In genomic region chr6:109484161-109484560, GRCh38 we compare ENCODE assay signal across 8 cellular contexts. TPM values are rescaled to one million over a fixed set of nuclear protein-coding genes. Genes with fewer than 3 reads are reported as not detected.
DNase-seq lines count a peak whose midpoint lies in the region; ATAC-seq and TF ChIP-seq lines count a peak whose summit lies in the region.

No MANE protein-coding gene starts in this region.

- POLR2A ChIA-PET in activated naive CD8-positive, alpha-beta T cell treated with anti-CD3 and anti-CD28 coated beads, Interleukin-2, amount 10 ng/mL, durations not matched to agents 7 days and 5 days (lab: Charles Lee), result interaction anchor here (2.8 to 6.4 kb wide), 2 partner anchors 27 to 43 kb away, joined by 12 to 92 read pairs; partner anchors contain the start of genes MICAL1, PPIL6 and SMPD2

- peak overlapping the region; percentile 81 for H3K27ac ChIP-seq in vagina

- TF ChIP-seq CTCF in mesothelial cell of epicardium (IDR thresholded peaks at IDR 0.05; ENCODE audit: unreplicated experiment), result no peak
- no peak for TF ChIP-seq CTCF in vagina (IDR thresholded peaks at IDR 0.05)

- TF ChIP-seq POLR2A in vagina (IDR thresholded peaks at IDR 0.05), result no peak

- peak overlapping the region in 1 of 2 donors; percentile 85 for H3K4me3 ChIP-seq in vagina

- H3K4me1 ChIP-seq in vagina, result peaks cover 31% of the 10 kb centered on the region

- peaks cover 0 to 4% of the 10 kb centered on the region in 2 donors for H3K36me3 ChIP-seq in vagina

- H3K27me3 Mint-ChIP-seq in stimulated activated naive CD8-positive, alpha-beta T cell treated with anti-CD3 and anti-CD28 coated beads, Interleukin-15, Interleukin-2, amounts not matched to agents 100 ng/mL and 50 ng/mL, for 24 hours, result no peaks in the 10 kb centered on the region
- H3K27me3 Mint-ChIP-seq in stimulated activated naive CD8-positive, alpha-beta T cell treated with anti-CD3 and anti-CD28 coated beads, Interleukin-15, amount 100 ng/mL, for 72 hours, result no peaks in the 10 kb centered on the region
- peaks cover 8% of the 10 kb centered on the region for H3K27me3 Mint-ChIP-seq in activated naive CD8-positive, alpha-beta T cell treated with anti-CD3 and anti-CD28 coated beads, Interleukin-2, amount 10 ng/mL, durations not matched to agents 7 days and 5 days
- H3K27me3 Mint-ChIP-seq in mesothelial cell of epicardium (ENCODE audit: low read depth), result peaks cover 4% of the 10 kb centered on the region

- H3K27me3 ChIP-seq in vagina, result no peaks in the 10 kb centered on the region

- peaks cover 26% of the 10 kb centered on the region for H3K36me3 Mint-ChIP-seq in stimulated activated naive CD8-positive, alpha-beta T cell treated with anti-CD3 and anti-CD28 coated beads, Interleukin-15, Interleukin-2, amounts not matched to agents 100 ng/mL and 50 ng/mL, for 24 hours (ENCODE audit: low read depth)
- H3K36me3 Mint-ChIP-seq in activated naive CD8-positive, alpha-beta T cell treated with anti-CD3 and anti-CD28 coated beads, Interleukin-2, amount 10 ng/mL, durations not matched to agents 7 days and 5 days, result peaks cover 19% of the 10 kb centered on the region
- peaks cover 11% of the 10 kb centered on the region for H3K36me3 Mint-ChIP-seq in mesothelial cell of epicardium

- ATAC-seq in stimulated activated naive CD8-positive, alpha-beta T cell treated with anti-CD3 and anti-CD28 coated beads, Interleukin-15, amount 100 ng/mL, for 72 hours, result no peak
- no peak for ATAC-seq in activated naive CD8-positive, alpha-beta T cell treated with anti-CD3 and anti-CD28 coated beads, Interleukin-2, amount 10 ng/mL, durations not matched to agents 7 days and 5 days (ENCODE audit: low read depth)
- ATAC-seq in HG03045 (IDR thresholded peaks at IDR 0.05; ENCODE audit: unreplicated experiment), result no peak

- peaks cover 41% of the 10 kb centered on the region for H3K4me1 Mint-ChIP-seq in stimulated activated naive CD8-positive, alpha-beta T cell treated with anti-CD3 and anti-CD28 coated beads, Interleukin-15, Interleukin-2, amounts not matched to agents 100 ng/mL and 50 ng/mL, for 24 hours (ENCODE audit: low read depth)
- peaks cover 32% of the 10 kb centered on the region for H3K4me1 Mint-ChIP-seq in stimulated activated naive CD8-positive, alpha-beta T cell treated with anti-CD3 and anti-CD28 coated beads, Interleukin-15, amount 100 ng/mL, for 72 hours
- H3K4me1 Mint-ChIP-seq in activated naive CD8-positive, alpha-beta T cell treated with anti-CD3 and anti-CD28 coated beads, Interleukin-2, amount 10 ng/mL, durations not matched to agents 7 days and 5 days, result peaks cover 29% of the 10 kb centered on the region
- peaks cover 22% of the 10 kb centered on the region for H3K4me1 Mint-ChIP-seq in mesothelial cell of epicardium

- H3K4me3 Mint-ChIP-seq in stimulated activated naive CD8-positive, alpha-beta T cell treated with anti-CD3 and anti-CD28 coated beads, Interleukin-15, Interleukin-2, amounts not matched to agents 100 ng/mL and 50 ng/mL, for 24 hours, result peak overlapping the region; percentile 76
- peak overlapping the region in 1 of 2 donors; percentile 78 for H3K4me3 Mint-ChIP-seq in stimulated activated naive CD8-positive, alpha-beta T cell treated with anti-CD3 and anti-CD28 coated beads, Interleukin-15, amount 100 ng/mL, for 72 hours
- H3K4me3 Mint-ChIP-seq in activated naive CD8-positive, alpha-beta T cell treated with anti-CD3 and anti-CD28 coated beads, Interleukin-2, amount 10 ng/mL, durations not matched to agents 7 days and 5 days, result peak overlapping the region; percentile 73
- H3K4me3 Mint-ChIP-seq in mesothelial cell of epicardium, result peak overlapping the region; percentile 63

- H3K9me3 ChIP-seq in vagina, result no peaks in the 10 kb centered on the region

- intact Hi-C loops in vagina (cut with DNase I), result no loop called here

- no peak for DNase-seq in stimulated activated naive CD8-positive, alpha-beta T cell treated with anti-CD3 and anti-CD28 coated beads, Interleukin-15, amount 100 ng/mL, for 72 hours
- no peak for DNase-seq in activated naive CD8-positive, alpha-beta T cell treated with anti-CD3 and anti-CD28 coated beads, Interleukin-2, amount 10 ng/mL, durations not matched to agents 7 days and 5 days
- DNase-seq in mesothelial cell of epicardium (ENCODE audit: low spot score in 2 of 2, unreplicated experiment in 2 of 2) (no peak), vagina (ENCODE audit: extremely low spot score in 2 of 2) (peak in 1 of 2 donors; percentile 77), NCI-H187 treated with DMSO at 0.1 percent for 48 hours (lab: John Stamatoyannopoulos, UW) (no peak), AG20443 (ENCODE audit: low spot score) (no peak)

- H3K9me3 Mint-ChIP-seq in stimulated activated naive CD8-positive, alpha-beta T cell treated with anti-CD3 and anti-CD28 coated beads, Interleukin-15, Interleukin-2, amounts not matched to agents 100 ng/mL and 50 ng/mL, for 24 hours, result no peaks in the 10 kb centered on the region
- H3K9me3 Mint-ChIP-seq in stimulated activated naive CD8-positive, alpha-beta T cell treated with anti-CD3 and anti-CD28 coated beads, Interleukin-15, amount 100 ng/mL, for 72 hours, result no peaks in the 10 kb centered on the region
- H3K9me3 Mint-ChIP-seq in activated naive CD8-positive, alpha-beta T cell treated with anti-CD3 and anti-CD28 coated beads, Interleukin-2, amount 10 ng/mL, durations not matched to agents 7 days and 5 days, result peaks cover 3% of the 10 kb centered on the region
- no peaks in the 10 kb centered on the region for H3K9me3 Mint-ChIP-seq in mesothelial cell of epicardium

- H3K27ac Mint-ChIP-seq in stimulated activated naive CD8-positive, alpha-beta T cell treated with anti-CD3 and anti-CD28 coated beads, Interleukin-15, Interleukin-2, amounts not matched to agents 100 ng/mL and 50 ng/mL, for 24 hours, result no peak overlapping the region
- H3K27ac Mint-ChIP-seq in stimulated activated naive CD8-positive, alpha-beta T cell treated with anti-CD3 and anti-CD28 coated beads, Interleukin-15, amount 100 ng/mL, for 72 hours, result peak overlapping the region in 1 of 2 donors; percentile 21
- H3K27ac Mint-ChIP-seq in activated naive CD8-positive, alpha-beta T cell treated with anti-CD3 and anti-CD28 coated beads, Interleukin-2, amount 10 ng/mL, durations not matched to agents 7 days and 5 days, result no peak overlapping the region
- no peak overlapping the region for H3K27ac Mint-ChIP-seq in mesothelial cell of epicardium

RNA-seq across cellular contexts. Expression of gene ZBTB24, which starts 1.1 kb away (rescaled TPM):
- 10 to 100 TPM; 19.7 to 20.0 TPM for total RNA-seq in activated naive CD8-positive, alpha-beta T cell treated with anti-CD3 and anti-CD28 coated beads, Interleukin-2, amount 10 ng/mL, durations not matched to agents 7 days and 5 days
- total RNA-seq in mesothelial cell of epicardium (8.0 to 9.4 TPM (median 9.1 TPM) in 3 replicates), vagina (6.6 TPM)

RNA-seq across cellular contexts. Expression of gene MICAL1, which starts 28.6 kb away (rescaled TPM):
- total RNA-seq in activated naive CD8-positive, alpha-beta T cell treated with anti-CD3 and anti-CD28 coated beads, Interleukin-2, amount 10 ng/mL, durations not matched to agents 7 days and 5 days, result 10 to 100 TPM; 80.4 to 81.5 TPM
- total RNA-seq in mesothelial cell of epicardium, result 26.3 to 30.3 TPM (median 29.6 TPM) in 3 replicates
- total RNA-seq in vagina, result 54.0 TPM

RNA-seq across cellular contexts. Expression of gene SMPD2, which starts 43.6 kb away (rescaled TPM):
- 10 to 100 TPM; 15.6 to 16.6 TPM for total RNA-seq in activated naive CD8-positive, alpha-beta T cell treated with anti-CD3 and anti-CD28 coated beads, Interleukin-2, amount 10 ng/mL, durations not matched to agents 7 days and 5 days
- total RNA-seq in mesothelial cell of epicardium (9.8 to 11.9 TPM (median 10.4 TPM) in 3 replicates), vagina (21.4 TPM)

RNA-seq across cellular contexts. Expression of gene PPIL6, which starts 43.7 kb away (rescaled TPM):
- under 1 TPM; 0.17 to 0.53 TPM for total RNA-seq in activated naive CD8-positive, alpha-beta T cell treated with anti-CD3 and anti-CD28 coated beads, Interleukin-2, amount 10 ng/mL, durations not matched to agents 7 days and 5 days
- total RNA-seq in mesothelial cell of epicardium (2.9 to 4.8 TPM (median 4.8 TPM) in 3 replicates), vagina (3.9 TPM)
